Comparison of ENCODE assay signal across 8 cellular contexts in genomic region chr16:15435216-15435864, GRCh38. TPM values are rescaled to one million over a fixed set of nuclear protein-coding genes. Genes with fewer than 3 reads are reported as not detected.
DNase-seq lines count a peak whose midpoint lies in the region; ATAC-seq lines count a peak whose summit lies in the region.

No MANE protein-coding gene starts in this region.

- H3K4me1 Mint-ChIP-seq in activated CD8-positive, alpha-beta T cell treated with anti-CD3 and anti-CD28 coated beads, Interleukin-2, amount 10 ng/mL, durations not matched to agents 7 days and 5 days (ENCODE audit: low read depth): peaks cover 14% of the 10 kb centered on the region

- DNase-seq in activated CD8-positive, alpha-beta T cell treated with anti-CD3 and anti-CD28 coated beads, Interleukin-2, amount 10 ng/mL, durations not matched to agents 7 days and 5 days: no peak
- DNase-seq in right cardiac atrium: peak in 1 of 3 donors; percentile 54
- DNase-seq in stimulated activated naive CD4-positive, alpha-beta T cell (lab: John Stamatoyannopoulos, UW): no peak
- no peak for DNase-seq in activated CD4-positive, alpha-beta T cell treated with anti-CD3 and anti-CD28 coated beads, Interleukin-2, amount 50 U/mL, for 4 hours

- no peaks in the 10 kb centered on the region for H3K9me3 ChIP-seq in HUES48 (ENCODE audit: control insufficient read depth, insufficient read depth, low read length)
- H3K9me3 ChIP-seq in right cardiac atrium (ENCODE audit: control insufficient read depth, low read length): no peaks in the 10 kb centered on the region
- no peaks in the 10 kb centered on the region for H3K9me3 ChIP-seq in skeletal muscle tissue (ENCODE audit: control insufficient read depth in 3 of 3, low read length in 3 of 3)

- peak; percentile 31 for ATAC-seq in activated CD8-positive, alpha-beta T cell treated with anti-CD3 and anti-CD28 coated beads, Interleukin-2, amount 10 ng/mL, durations not matched to agents 7 days and 5 days
- ATAC-seq in right cardiac atrium (peak in 1 of 2 donors; percentile 13), GM18861 (IDR thresholded peaks at IDR 0.05; ENCODE audit: unreplicated experiment) (no peak), GM19328 (IDR thresholded peaks at IDR 0.05; ENCODE audit: unreplicated experiment) (no peak)

- H3K36me3 Mint-ChIP-seq in activated CD8-positive, alpha-beta T cell treated with anti-CD3 and anti-CD28 coated beads, Interleukin-2, amount 10 ng/mL, durations not matched to agents 7 days and 5 days (ENCODE audit: low read depth): no peaks in the 10 kb centered on the region

- H3K36me3 ChIP-seq in HUES48 (ENCODE audit: control insufficient read depth, insufficient read depth, low read length) (no peaks in the 10 kb centered on the region), skeletal muscle tissue (ENCODE audit: control insufficient read depth in 3 of 3, insufficient read depth in 3 of 3, low read length in 3 of 3) (no peaks in the 10 kb centered on the region)

- CTCF ChIA-PET in activated CD8-positive, alpha-beta T cell treated with anti-CD3 and anti-CD28 coated beads, Interleukin-2, amount 10 ng/mL, durations not matched to agents 7 days and 5 days (lab: Charles Lee): no interaction called here

- intact Hi-C loops in right cardiac atrium (cut with DNase I): no loop called here

- POLR2A ChIA-PET in activated CD8-positive, alpha-beta T cell treated with anti-CD3 and anti-CD28 coated beads, Interleukin-2, amount 10 ng/mL, durations not matched to agents 7 days and 5 days (lab: Charles Lee): no interaction called here

- H3K27me3 Mint-ChIP-seq in activated CD8-positive, alpha-beta T cell treated with anti-CD3 and anti-CD28 coated beads, Interleukin-2, amount 10 ng/mL, durations not matched to agents 7 days and 5 days (ENCODE audit: low read depth): peaks cover 24% of the 10 kb centered on the region

- no peak overlapping the region for H3K27ac Mint-ChIP-seq in activated CD8-positive, alpha-beta T cell treated with anti-CD3 and anti-CD28 coated beads, Interleukin-2, amount 10 ng/mL, durations not matched to agents 7 days and 5 days

- WGBS in right cardiac atrium: 11% methylated on average over 22 of the region's 22 CpGs

- H3K4me1 ChIP-seq in HUES48 (ENCODE audit: control insufficient read depth, insufficient read depth, low read length): peaks cover 7% of the 10 kb centered on the region
- H3K4me1 ChIP-seq in right cardiac atrium (ENCODE audit: control insufficient read depth, insufficient read depth, low read length): peaks cover 2% of the 10 kb centered on the region
- peaks cover 3 to 13% (median 12%) of the 10 kb centered on the region in 3 donors for H3K4me1 ChIP-seq in skeletal muscle tissue (ENCODE audit: control insufficient read depth in 3 of 3, insufficient read depth in 3 of 3, low read length in 3 of 3)

- H3K4me3 Mint-ChIP-seq in activated CD8-positive, alpha-beta T cell treated with anti-CD3 and anti-CD28 coated beads, Interleukin-2, amount 10 ng/mL, durations not matched to agents 7 days and 5 days: peak overlapping the region; percentile 78

- H3K9me3 Mint-ChIP-seq in activated CD8-positive, alpha-beta T cell treated with anti-CD3 and anti-CD28 coated beads, Interleukin-2, amount 10 ng/mL, durations not matched to agents 7 days and 5 days (ENCODE audit: insufficient read depth): no peaks in the 10 kb centered on the region

- H3K9ac ChIP-seq in HUES48 (ENCODE audit: low read depth, low read length): no peak overlapping the region; the same call in none of the 2 replicates
- peak overlapping the region; percentile 74 to 87 (median 81) for H3K9ac ChIP-seq in skeletal muscle tissue (ENCODE audit: low read depth in 1 of 3, low read length in 3 of 3)

- H3K4me3 ChIP-seq in HUES48 (ENCODE audit: low read depth, low read length) (peak overlapping the region; percentile 81), right cardiac atrium (ENCODE audit: low read length) (peak overlapping the region; percentile 69), skeletal muscle tissue (ENCODE audit: low read length in 3 of 3) (peak overlapping the region; percentile 87 to 96 (median 90))

- H3K27me3 ChIP-seq in HUES48 (ENCODE audit: control insufficient read depth, insufficient read depth, low read length) (peaks cover 12% of the 10 kb centered on the region), right cardiac atrium (ENCODE audit: control insufficient read depth, insufficient read depth) (no peaks in the 10 kb centered on the region), skeletal muscle tissue (ENCODE audit: control insufficient read depth in 3 of 3, insufficient read depth in 3 of 3, low read length in 3 of 3) (no peaks in the 10 kb centered on the region)

- H3K27ac ChIP-seq in HUES48 (ENCODE audit: low read depth, low read length) (no peak overlapping the region), right cardiac atrium (ENCODE audit: low read length) (no peak overlapping the region), skeletal muscle tissue (ENCODE audit: low read depth, low read length) (peak overlapping the region; percentile 36)

RNA-seq across cellular contexts. Expression of gene BMERB1, which starts 1.0 kb away (rescaled TPM):
- total RNA-seq in activated CD8-positive, alpha-beta T cell treated with anti-CD3 and anti-CD28 coated beads, Interleukin-2, amount 10 ng/mL, durations not matched to agents 7 days and 5 days: 1 to 10 TPM; 1.6 to 4.3 TPM
- total RNA-seq in right cardiac atrium: 10 to 100 TPM; 54.7 to 74.7 (median 60.8) TPM
- 36.9 TPM for polyA plus RNA-seq in right cardiac atrium
- total RNA-seq in skeletal muscle tissue: 7.8 TPM

RNA-seq across cellular contexts. Expression of gene MPV17L, which starts 39.8 kb away (rescaled TPM):
- not detected for total RNA-seq in activated CD8-positive, alpha-beta T cell treated with anti-CD3 and anti-CD28 coated beads, Interleukin-2, amount 10 ng/mL, durations not matched to agents 7 days and 5 days
- total RNA-seq in right cardiac atrium: 10 to 100 TPM in 1 of 4 donors, 1 to 10 TPM in 3; 7.2 to 10.3 (median 9.0) TPM
- polyA plus RNA-seq in right cardiac atrium: 7.3 TPM
- 3.1 TPM for total RNA-seq in skeletal muscle tissue

RNA-seq across cellular contexts. Expression of gene NPIPA5, which starts 57.2 kb away (rescaled TPM):
- 1 to 10 TPM; 1.3 to 4.7 TPM for total RNA-seq in activated CD8-positive, alpha-beta T cell treated with anti-CD3 and anti-CD28 coated beads, Interleukin-2, amount 10 ng/mL, durations not matched to agents 7 days and 5 days
- total RNA-seq in right cardiac atrium: 10 to 100 TPM in 1 of 4 donors, 1 to 10 TPM in 3; 5.0 to 18.5 (median 6.7) TPM
- polyA plus RNA-seq in right cardiac atrium: 16.5 TPM
- 4.2 TPM for total RNA-seq in skeletal muscle tissue
